Comparison of ENCODE assay signal across 19 cellular contexts in the genomic region with DNA sequence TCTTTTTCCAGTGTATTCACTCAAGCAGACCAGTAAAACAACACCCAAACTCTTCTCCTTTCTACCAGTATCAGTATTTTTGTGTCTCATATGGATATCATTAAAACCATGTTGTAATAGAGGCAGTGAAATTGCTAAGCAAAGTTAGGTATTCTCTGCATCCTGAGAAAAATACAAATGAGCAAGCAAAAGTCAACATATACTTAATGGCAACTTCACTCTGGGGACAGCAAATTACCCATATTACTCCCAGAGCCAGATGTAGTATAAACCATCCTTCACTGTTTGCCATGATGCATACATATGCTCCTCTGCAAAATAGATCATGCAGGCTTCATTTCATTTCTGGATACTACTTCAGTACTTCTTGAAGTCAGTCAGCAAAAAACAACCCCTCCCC.
"Had no signal": no experiment of that assay in that cellular context is flagged by ENCODE, and none has a peak within 500 bp of the region (broad histone marks: within the 10 kb centered on the region; RNA-seq: fewer than 3 reads in every experiment).

No MANE protein-coding gene starts in this region.

- DNase-seq: activated CD4-positive, alpha-beta T cell treated with anti-CD3 and anti-CD28 coated beads, Interleukin-2, amount 50 U/mL, for 48 hours; activated CD4-positive, CD25-positive, alpha-beta regulatory T cell treated with anti-CD3 and anti-CD28 coated beads, Interleukin-2, amount 50 U/mL, for 72 hours; activated naive CD4-positive, alpha-beta T cell treated with anti-CD3 and anti-CD28 coated beads, Interleukin-2, amount 50 U/mL, for 16 hours; activated T-cell treated with anti-CD3 and anti-CD28 coated beads for 4 hours; amniotic stem cell; effector memory CD4-positive, alpha-beta T cell; esophagus squamous epithelium; foreskin melanocyte; head of caudate nucleus; kidney; right lobe of liver; small intestine; stimulated activated CD4-positive, alpha-beta T cell treated with anti-CD3 and anti-CD28 coated beads, Interleukin-15, amount 100 ng/mL, for 24 hours; stimulated activated CD4-positive, alpha-beta T cell treated with anti-CD3 and anti-CD28 coated beads, Interleukin-2, amount 100 ng/mL, for 48 hours had no signal

- H3K4me3 ChIP-seq: esophagus squamous epithelium, lung, neural progenitor cell, right lobe of liver had no signal

- H3K27ac Mint-ChIP-seq: mesothelial cell of epicardium; neural progenitor cell; T-helper 1 cell treated with Interleukin-12 subunit alpha and Interleukin-12 subunit beta and Interleukin-4 antibody, amounts not matched to agents 30 μg/mL and 1 μg/mL, for 36 hours had no signal

- ATAC-seq: left lobe of liver, right lobe of liver had no signal

- H3K9me3 Mint-ChIP-seq: mesothelial cell of epicardium; neural progenitor cell; T-helper 1 cell treated with Interleukin-12 subunit alpha and Interleukin-12 subunit beta and Interleukin-4 antibody, amounts not matched to agents 30 μg/mL and 1 μg/mL, for 36 hours had no signal

- H3K4me1 Mint-ChIP-seq: mesothelial cell of epicardium, neural progenitor cell had no signal

- H3K4me3 Mint-ChIP-seq: mesothelial cell of epicardium; neural progenitor cell; T-helper 1 cell treated with Interleukin-12 subunit alpha and Interleukin-12 subunit beta and Interleukin-4 antibody, amounts not matched to agents 30 μg/mL and 1 μg/mL, for 36 hours had no signal
